ENCODE assay signal across 1 cellular context in genomic region chr5:33299621-33300208, GRCh38.
TF ChIP-seq lines count a peak whose summit lies in the region.

No MANE protein-coding gene starts in this region.

TF ChIP-seq in HEK293, 187 proteins besides CTCF, POLR2A, EP300 and RAD21 (continued from another document and continues in another):
- TF ChIP-seq PRDM10 (tag by site-specific recombination; IDR thresholded peaks at IDR 0.05) (no peak), SETDB1 (IDR thresholded peaks at IDR 0.05; ENCODE audit: insufficient read length, low read length) (no peak), ZFHX2 (tag by site-specific recombination; conservative IDR thresholded peaks at IDR 0.05) (no peak), BCL6B (tag by site-specific recombination; IDR thresholded peaks at IDR 0.05) (no peak), ZNF280C (tag by site-specific recombination; IDR thresholded peaks at IDR 0.05) (no peak), HOXA7 (CRISPR knock-in tag; IDR thresholded peaks at IDR 0.05; ENCODE audit: borderline replicate concordance) (no peak), GLI2 (tag by site-specific recombination; IDR thresholded peaks at IDR 0.05; ENCODE audit: borderline replicate concordance, low read depth) (no peak), GLI4 (tag by site-specific recombination; IDR thresholded peaks at IDR 0.05) (no peak), ZSCAN5A (tag by site-specific recombination; IDR thresholded peaks at IDR 0.05) (no peak), ZNF175 (tag by site-specific recombination; IDR thresholded peaks at IDR 0.05) (no peak), ATF2 (tag by site-specific recombination; IDR thresholded peaks at IDR 0.05; ENCODE audit: low read depth) (no peak), ZNF555 (tag by site-specific recombination; conservative IDR thresholded peaks at IDR 0.05) (no peak), ZNF629 (tag by site-specific recombination; IDR thresholded peaks at IDR 0.05) (no peak), ZNF121 (tag by site-specific recombination; IDR thresholded peaks at IDR 0.05) (no peak), ZNF585B (tag by site-specific recombination; IDR thresholded peaks at IDR 0.05) (no peak), REST (tag by site-specific recombination; IDR thresholded peaks at IDR 0.05) (no peak), ZNF48 (tag by site-specific recombination; IDR thresholded peaks at IDR 0.05) (no peak), ZNF324 (tag by site-specific recombination; IDR thresholded peaks at IDR 0.05) (no peak), ZNF580 (tag by site-specific recombination; IDR thresholded peaks at IDR 0.05) (no peak), ZNF169 (tag by site-specific recombination; IDR thresholded peaks at IDR 0.05) (no peak), ELK4 (IDR thresholded peaks at IDR 0.05; ENCODE audit: borderline replicate concordance, low read depth, low read length) (no peak), ZNF132 (tag by site-specific recombination; IDR thresholded peaks at IDR 0.05; ENCODE audit: borderline replicate concordance) (no peak), ZBTB7A (tag by site-specific recombination; IDR thresholded peaks at IDR 0.05; ENCODE audit: low read depth) (no peak), ZNF138 (tag by site-specific recombination; IDR thresholded peaks at IDR 0.05; ENCODE audit: borderline replicate concordance) (no peak), ZNF626 (tag by site-specific recombination; IDR thresholded peaks at IDR 0.05) (no peak), ZNF174 (tag by site-specific recombination; IDR thresholded peaks at IDR 0.05) (no peak), ZFP41 (tag by site-specific recombination; IDR thresholded peaks at IDR 0.05; ENCODE audit: borderline replicate concordance) (no peak), MYNN (tag by site-specific recombination; IDR thresholded peaks at IDR 0.05; ENCODE audit: borderline replicate concordance) (no peak), ZNF660 (tag by site-specific recombination; IDR thresholded peaks at IDR 0.05) (0 out of 2 replicates have a peak, but pooled peaks have one; percentile 47), ZSCAN4 (tag by site-specific recombination; IDR thresholded peaks at IDR 0.05) (no peak), ZNF148 (tag by site-specific recombination; IDR thresholded peaks at IDR 0.05; ENCODE audit: borderline replicate concordance) (no peak), ZEB2 (tag by site-specific recombination; IDR thresholded peaks at IDR 0.05) (no peak), TSHZ1 (tag by site-specific recombination; IDR thresholded peaks at IDR 0.05; ENCODE audit: borderline replicate concordance) (no peak; the same call in 1 of the 2 replicates)
